9 cellular contexts compared by ENCODE assay signal in genomic region chr5:132714456-132715307, GRCh38. TPM values are rescaled to one million over a fixed set of nuclear protein-coding genes. Genes with fewer than 3 reads are reported as not detected.
A peak's percentile ranks its signal among the peaks of the same experiment; 100 is the strongest.
DNase-seq lines count a peak whose midpoint lies in the region; ATAC-seq, FAIRE-seq and TF ChIP-seq lines count a peak whose summit lies in the region.
"Had no signal": no experiment of that assay in that cellular context is flagged by ENCODE, and none has a peak within 500 bp of the region (broad histone marks: within the 10 kb centered on the region; RNA-seq: fewer than 3 reads in every experiment).

No MANE protein-coding gene starts in this region.

- H2AFZ ChIP-seq in ACC112 (ENCODE audit: low read length, unreplicated experiment) = no peak overlapping the region

- no peaks in the 10 kb centered on the region for H3K27me3 ChIP-seq in ACC112 (ENCODE audit: insufficient read depth, low read length)

- no peaks in the 10 kb centered on the region for H3K27me3 Mint-ChIP-seq in T-helper 17 cell
- H3K27me3 Mint-ChIP-seq: T-cell had no signal

- TF ChIP-seq CTCF in GM12872 (IDR thresholded peaks at IDR 0.05; ENCODE audit: insufficient read depth, low read depth, low read length) = peak; percentile 15; the same call in 1 of the 3 replicates

- ATAC-seq in T-helper 17 cell (peak; percentile 32), HG02623 (IDR thresholded peaks at IDR 0.05; ENCODE audit: unreplicated experiment) (no peak), GM19452 (IDR thresholded peaks at IDR 0.05; ENCODE audit: unreplicated experiment) (no peak)

- H3K36me3 ChIP-seq in ACC112 (ENCODE audit: insufficient read depth, low read length) = no peaks in the 10 kb centered on the region

- no peaks in the 10 kb centered on the region for H3K4me1 ChIP-seq in ACC112 (ENCODE audit: control insufficient read depth, insufficient read depth, low read length, unreplicated experiment)

- H3K36me3 Mint-ChIP-seq in T-helper 17 cell (ENCODE audit: low read depth) = peaks cover 3% of the 10 kb centered on the region

- H3K9me3 ChIP-seq in T-helper 17 cell (ENCODE audit: control insufficient read depth, low read length, poor library complexity, severe bottlenecking) = no peaks in the 10 kb centered on the region

- H3K27ac Mint-ChIP-seq in T-helper 17 cell = no peak overlapping the region

- H3K4me3 ChIP-seq in ACC112 (ENCODE audit: low read depth, low read length) = peak overlapping the region; percentile 21; the same call in 1 of the 2 replicates

- H3K4me1 Mint-ChIP-seq in T-helper 17 cell = peaks cover 2% of the 10 kb centered on the region

- no peak overlapping the region for H3K27ac ChIP-seq in ACC112 (ENCODE audit: low read depth, low read length)
- H3K27ac ChIP-seq in caudate nucleus (ENCODE audit: low read depth, low read length) = no peak overlapping the region

- peak; percentile 60 for FAIRE-seq in islet of Langerhans (lab: Jason Lieb, UNC)

- H3K79me2 ChIP-seq in ACC112 (ENCODE audit: control insufficient read depth, insufficient read depth, low read length, unreplicated experiment) = no peaks in the 10 kb centered on the region

- no peak overlapping the region for H3K4me3 Mint-ChIP-seq in T-helper 17 cell

- DNase-seq in T-helper 17 cell = no peak
- no peak for DNase-seq in caudate nucleus (lab: John Stamatoyannopoulos, UW)
- DNase-seq in DMS153 (lab: John Stamatoyannopoulos, UW) = no peak

RNA-seq across cellular contexts. Expression of gene KIF3A, which starts 22.7 kb away (rescaled TPM):
- 10 to 100 TPM; 12.6 to 17.9 TPM for total RNA-seq in T-helper 17 cell

RNA-seq across cellular contexts. Expression of gene CCNI2, which starts 32.5 kb away (rescaled TPM):
- 10 to 100 TPM in 1 of 2 donors, 1 to 10 TPM in 1; 8.7 to 13.7 TPM for total RNA-seq in T-helper 17 cell

RNA-seq across cellular contexts. Expression of gene IL4, which starts 40.9 kb away (rescaled TPM):
- total RNA-seq in T-helper 17 cell = not detected

RNA-seq across cellular contexts. Expression of gene IL13, which starts 56.7 kb away (rescaled TPM):
- under 1 TPM in 1 of 2 donors, not detected in 1; 0.20 TPM for total RNA-seq in T-helper 17 cell
